In genomic region chr3:42070089-42070885, GRCh38 we compare ENCODE assay signal across 2 cellular contexts.
A peak's percentile ranks its signal among the peaks of the same experiment; 100 is the strongest.
TF ChIP-seq lines count a peak whose summit lies in the region.

No MANE protein-coding gene starts in this region.

TF ChIP-seq in IMR-90, 13 proteins besides CTCF, POLR2A, EP300 and RAD21:
- TF ChIP-seq BHLHE40 (IDR thresholded peaks at IDR 0.05; ENCODE audit: low read depth, low read length) (no peak), ELK1 (IDR thresholded peaks at IDR 0.05; ENCODE audit: borderline replicate concordance, low read depth, low read length) (no peak), CEBPB (IDR thresholded peaks at IDR 0.05; ENCODE audit: low read depth, low read length) (no peak), SMC3 (IDR thresholded peaks at IDR 0.05; ENCODE audit: low read depth, low read length) (no peak), USF2 (IDR thresholded peaks at IDR 0.05; ENCODE audit: low read depth, low read length) (no peak), FOS (IDR thresholded peaks at IDR 0.05; ENCODE audit: low read depth, low read length) (no peak), RFX5 (IDR thresholded peaks at IDR 0.05; ENCODE audit: low read depth, low read length) (no peak), MXI1 (IDR thresholded peaks at IDR 0.05; ENCODE audit: borderline replicate concordance, low read depth, low read length) (no peak), MAZ (IDR thresholded peaks at IDR 0.05; ENCODE audit: borderline replicate concordance, low read depth, low read length) (no peak), RCOR1 (IDR thresholded peaks at IDR 0.05; ENCODE audit: insufficient replicate concordance, low read length) (no peak)

TF ChIP-seq in K562, 482 proteins besides CTCF, POLR2A, EP300 and RAD21:
- TF ChIP-seq ZBTB33 (CRISPR knock-in tag; IDR thresholded peaks at IDR 0.05) (peak; percentile 85; the same call in 1 of the 2 replicates), MED1 (CRISPR knock-in tag; IDR thresholded peaks at IDR 0.05; ENCODE audit: borderline replicate concordance) (no peak), ARID3B (CRISPR knock-in tag; IDR thresholded peaks at IDR 0.05; ENCODE audit: borderline replicate concordance) (no peak), ZNF140 (CRISPR knock-in tag; IDR thresholded peaks at IDR 0.05) (no peak), MCM7 (IDR thresholded peaks at IDR 0.05) (no peak), JUND (IDR thresholded peaks at IDR 0.05; ENCODE audit: borderline replicate concordance, low read depth, low read length) (peak; percentile 24; the same call in 1 of the 2 replicates), JUND (tag; IDR thresholded peaks at IDR 0.05; ENCODE audit: borderline replicate concordance, low read depth, low read length) (no peak)
